In the genomic region with DNA sequence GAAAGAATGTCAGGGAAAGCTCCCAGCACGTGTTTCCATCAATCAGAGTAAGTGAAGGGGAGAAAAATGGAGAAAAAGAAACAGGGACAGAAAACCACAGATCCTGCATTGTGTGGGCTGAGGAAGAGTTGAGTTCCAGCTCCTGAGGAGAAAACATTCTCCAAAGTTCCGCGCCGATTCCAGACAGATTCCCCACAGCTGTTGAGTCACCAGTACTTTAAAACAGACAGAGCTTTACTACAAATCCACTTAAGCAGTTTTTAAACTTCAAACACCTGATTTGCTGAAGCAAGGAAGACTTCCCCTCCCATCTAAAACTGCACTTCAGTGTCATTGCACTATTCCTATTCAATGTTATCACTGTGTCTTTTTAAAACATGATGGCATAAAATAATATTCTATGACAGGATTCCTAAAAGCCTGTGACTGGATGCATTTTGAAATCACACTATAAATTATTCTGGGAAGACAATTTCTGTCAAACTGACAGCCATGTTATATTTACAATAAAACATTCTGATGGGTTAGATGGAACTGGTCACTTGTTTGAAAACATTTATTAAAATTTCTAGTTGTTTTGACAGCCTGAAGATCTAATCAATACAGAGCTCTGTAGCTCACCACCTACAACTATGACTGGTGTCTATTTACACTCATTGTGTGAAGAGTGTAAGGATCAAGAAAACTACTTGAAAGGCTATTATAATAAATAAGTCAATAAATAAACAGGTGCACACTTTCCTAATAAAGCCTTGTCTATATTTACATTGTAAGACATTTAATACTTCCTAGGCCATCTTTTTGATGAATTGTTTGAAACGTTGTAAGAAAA, we compare ENCODE assay signal across 10 cellular contexts. TPM values are rescaled to one million over a fixed set of nuclear protein-coding genes. Genes with fewer than 3 reads are reported as not detected.
DNase-seq lines count a peak whose midpoint lies in the region; ATAC-seq and TF ChIP-seq lines count a peak whose summit lies in the region.
"Had no signal": no experiment of that assay in that cellular context is flagged by ENCODE, and none has a peak within 500 bp of the region (broad histone marks: within the 10 kb centered on the region; RNA-seq: fewer than 3 reads in every experiment).

No MANE protein-coding gene starts in this region.

- DNase-seq in AG04450 (ENCODE audit: low read depth, low spot score) = peak; percentile 39
- peak; percentile 22 for DNase-seq in NCI-H510A (lab: John Stamatoyannopoulos, UW)
- no peak for DNase-seq in endothelial cell (ENCODE audit: low spot score)
- DNase-seq in neuronal stem cell (ENCODE audit: low spot score) = no peak
- DNase-seq in Calu3 = no peak
- DNase-seq in activated naive CD4-positive, alpha-beta T cell treated with anti-CD3 and anti-CD28 coated beads, Interleukin-2, amount 50 U/mL, for 72 hours (ENCODE audit: low spot score in 2 of 2) = no peak
- DNase-seq in activated CD4-positive, alpha-beta T cell treated with anti-CD3 and anti-CD28 coated beads, Interleukin-2, amount 50 U/mL, for 48 hours = no peak
- DNase-seq: activated CD4-positive, alpha-beta T cell treated with anti-CD3 and anti-CD28 coated beads, Interleukin-2, amount 10 ng/mL, durations not matched to agents 7 days and 5 days had no signal

- no peak overlapping the region for H2BK5ac ChIP-seq in neuronal stem cell (ENCODE audit: low read length)

- CTCF ChIA-PET in AG04450 (lab: Charles Lee) (interaction anchor here (1.0 to 1.3 kb wide), 2 partner anchors 132 to 204 kb away, joined by 3 to 5 read pairs; no protein-coding TSS in a partner anchor), Calu3 (lab: Charles Lee) (no interaction called here)

- no peak overlapping the region for H3K18ac ChIP-seq in neuronal stem cell (ENCODE audit: low read length)

- no peak overlapping the region for H2AFZ ChIP-seq in neuronal stem cell (ENCODE audit: low read length)

- H3K9ac ChIP-seq in neuronal stem cell (ENCODE audit: low read depth, low read length, poor library complexity) = no peak overlapping the region

- no TSS peak for BruUV-seq in Calu3 (replicated peaks; lab: Mats Ljungman, UMichigan)

- H3K27me3 ChIP-seq in AG04450 (ENCODE audit: control insufficient read depth, insufficient read depth, low read length) (no peaks in the 10 kb centered on the region), muscle layer of duodenum (ENCODE audit: low read depth, low read length) (no peaks in the 10 kb centered on the region), neuronal stem cell (ENCODE audit: control insufficient read depth in 3 of 3, insufficient read depth in 3 of 3, low read depth in 1 of 3, low read length in 3 of 3) (no peaks in the 10 kb centered on the region)

- H2AK5ac ChIP-seq in neuronal stem cell (ENCODE audit: low read depth, low read length) = no peak overlapping the region

- H3K27me3 Mint-ChIP-seq in endothelial cell (ENCODE audit: unreplicated experiment) = no peaks in the 10 kb centered on the region
- H3K27me3 Mint-ChIP-seq in Calu3 (ENCODE audit: unreplicated experiment) = no peaks in the 10 kb centered on the region

- H4K91ac ChIP-seq in neuronal stem cell (ENCODE audit: low read depth, low read length, poor library complexity) = no peak overlapping the region

- no peak for TF ChIP-seq CTCF in AG04450 (IDR thresholded peaks at IDR 0.05; ENCODE audit: low read depth, low read length)
- no peak for TF ChIP-seq CTCF in endothelial cell (IDR thresholded peaks at IDR 0.05; ENCODE audit: unreplicated experiment)
- no peak for TF ChIP-seq CTCF in Calu3 (IDR thresholded peaks at IDR 0.05; ENCODE audit: unreplicated experiment)

- H3K36me3 Mint-ChIP-seq in endothelial cell (ENCODE audit: low read depth, unreplicated experiment) (peaks cover 7% of the 10 kb centered on the region), Calu3 (ENCODE audit: insufficient read depth, unreplicated experiment) (no peaks in the 10 kb centered on the region)
- H3K36me3 Mint-ChIP-seq in activated naive CD4-positive, alpha-beta T cell treated with anti-CD3 and anti-CD28 coated beads, Interleukin-2, amount 50 U/mL, for 72 hours = no peaks in the 10 kb centered on the region

- H3K4me1 ChIP-seq in muscle layer of duodenum (ENCODE audit: control insufficient read depth in 1 of 2, insufficient read depth in 2 of 2, low read length in 2 of 2) (peaks cover 0 to 7% of the 10 kb centered on the region in 2 donors), neuronal stem cell (ENCODE audit: control insufficient read depth in 2 of 2, insufficient read depth in 1 of 2, low read depth in 1 of 2, low read length in 2 of 2) (peaks cover 3 to 16% of the 10 kb centered on the region in 2 donors)

- intact Hi-C loops in Calu3 (cut with micrococcal nuclease; ENCODE audit: unreplicated experiment) = no loop called here

- H3K4me3 ChIP-seq in AG04450 (ENCODE audit: low read depth, low read length) = peak overlapping the region; percentile 50
- H3K4me3 ChIP-seq in muscle layer of duodenum (ENCODE audit: low read depth in 1 of 2, low read length in 2 of 2) = peak overlapping the region; percentile 12 to 37
- no peak overlapping the region for H3K4me3 ChIP-seq in neuronal stem cell (ENCODE audit: low read length in 2 of 2)

- H3K79me1 ChIP-seq in neuronal stem cell (ENCODE audit: low read depth, low read length) = peaks cover 2% of the 10 kb centered on the region

- no peak overlapping the region for H3K14ac ChIP-seq in neuronal stem cell (ENCODE audit: low read length)

- H2BK15ac ChIP-seq in neuronal stem cell (ENCODE audit: low read length) = no peak overlapping the region

- H3K4me1 Mint-ChIP-seq in endothelial cell (ENCODE audit: unreplicated experiment) (peaks cover 17% of the 10 kb centered on the region), Calu3 (ENCODE audit: low read depth, unreplicated experiment) (no peaks in the 10 kb centered on the region)
- H3K4me1 Mint-ChIP-seq: activated CD4-positive, alpha-beta T cell treated with anti-CD3 and anti-CD28 coated beads, Interleukin-2, amount 10 ng/mL, durations not matched to agents 7 days and 5 days had no signal

- no CpG with 5 or more reads among the region's 5 CpGs for WGBS in neuronal stem cell (ENCODE audit: extremely low coverage in 2 of 2, insufficient read length in 2 of 2, insufficient replicate concordance in 1 of 2), 2 donors

- peak overlapping the region; percentile 13 for H3K27ac Mint-ChIP-seq in endothelial cell (ENCODE audit: unreplicated experiment)
- H3K27ac Mint-ChIP-seq in Calu3 (ENCODE audit: unreplicated experiment) = no peak overlapping the region
- no peak overlapping the region for H3K27ac Mint-ChIP-seq in activated naive CD4-positive, alpha-beta T cell treated with anti-CD3 and anti-CD28 coated beads, Interleukin-2, amount 50 U/mL, for 72 hours
- H3K27ac Mint-ChIP-seq: activated CD4-positive, alpha-beta T cell treated with anti-CD3 and anti-CD28 coated beads, Interleukin-2, amount 10 ng/mL, durations not matched to agents 7 days and 5 days had no signal

- H3K4ac ChIP-seq in neuronal stem cell (ENCODE audit: low read length) = no peak overlapping the region

- ATAC-seq in activated naive CD4-positive, alpha-beta T cell treated with anti-CD3 and anti-CD28 coated beads, Interleukin-2, amount 50 U/mL, for 72 hours = no peak

- POLR2A ChIA-PET in AG04450 (lab: Yijun Ruan, JAX) = no interaction called here

- H3K9me3 Mint-ChIP-seq in endothelial cell (ENCODE audit: unreplicated experiment) (no peaks in the 10 kb centered on the region), Calu3 (ENCODE audit: low read depth, unreplicated experiment) (no peaks in the 10 kb centered on the region)
- H3K9me3 Mint-ChIP-seq in activated naive CD4-positive, alpha-beta T cell treated with anti-CD3 and anti-CD28 coated beads, Interleukin-2, amount 50 U/mL, for 72 hours = peaks cover 5% of the 10 kb centered on the region in 2 donors
- H3K9me3 Mint-ChIP-seq: activated CD4-positive, alpha-beta T cell treated with anti-CD3 and anti-CD28 coated beads, Interleukin-2, amount 10 ng/mL, durations not matched to agents 7 days and 5 days had no signal

- H2BK120ac ChIP-seq in neuronal stem cell (ENCODE audit: low read depth, low read length) = no peak overlapping the region

- H3K27ac ChIP-seq in AG04450 (ENCODE audit: low read depth, low read length) (peak overlapping the region; percentile 47), muscle layer of duodenum (ENCODE audit: low read length) (peak overlapping the region; percentile 16), neuronal stem cell (replicated peaks; ENCODE audit: low read length) (no peak overlapping the region)
- H3K27ac ChIP-seq: C4-2B had no signal

- no peaks in the 10 kb centered on the region for H3K36me3 ChIP-seq in muscle layer of duodenum (ENCODE audit: control insufficient read depth in 1 of 2, insufficient read depth in 2 of 2, low read length in 2 of 2)
- H3K36me3 ChIP-seq in neuronal stem cell (replicated peaks in 1 of 2; ENCODE audit: control insufficient read depth in 2 of 2, insufficient read depth in 2 of 2, low read length in 2 of 2) = peaks cover 4 to 44% of the 10 kb centered on the region in 2 donors

- no peak overlapping the region for H2BK12ac ChIP-seq in neuronal stem cell (ENCODE audit: low read length)

- no peak overlapping the region for H3K4me2 ChIP-seq in neuronal stem cell (ENCODE audit: insufficient read depth, low read length, poor library complexity, severe bottlenecking)

- no peak overlapping the region for H3K23ac ChIP-seq in neuronal stem cell (ENCODE audit: low read depth, low read length, poor library complexity)

- no peak overlapping the region for H4K8ac ChIP-seq in neuronal stem cell (ENCODE audit: low read depth, low read length)

- H3K4me3 Mint-ChIP-seq in endothelial cell (ENCODE audit: unreplicated experiment) (no peak overlapping the region), Calu3 (ENCODE audit: low read depth, unreplicated experiment) (no peak overlapping the region)
- H3K4me3 Mint-ChIP-seq: activated CD4-positive, alpha-beta T cell treated with anti-CD3 and anti-CD28 coated beads, Interleukin-2, amount 10 ng/mL, durations not matched to agents 7 days and 5 days had no signal

- H3K9me3 ChIP-seq in AG04450 (ENCODE audit: control insufficient read depth, insufficient read depth, low read length) (no peaks in the 10 kb centered on the region), muscle layer of duodenum (ENCODE audit: control insufficient read depth in 1 of 2, low read length in 2 of 2) (no peaks in the 10 kb centered on the region), neuronal stem cell (replicated peaks in 1 of 2; ENCODE audit: control insufficient read depth in 2 of 2, insufficient read depth in 1 of 2, low read depth in 1 of 2, low read length in 2 of 2) (peaks cover 0 to 6% of the 10 kb centered on the region in 2 donors)

RNA-seq across cellular contexts. Expression of a gene that starts 40.9 kb away (rescaled TPM):
- 41.4 and 47.3 TPM in 2 replicates for polyA plus RNA-seq in AG04450 (2011; rRNA removed)
- 144 and 155 TPM in 2 replicates for polyA minus RNA-seq in AG04450 (2011; rRNA and poly(A)+ RNA removed)
- 175 TPM for total RNA-seq in endothelial cell (ENCODE audit: unreplicated experiment)
- polyA plus RNA-seq in neuronal stem cell (2013, experiment 1 of 2) = 80.5 TPM
- polyA plus RNA-seq in neuronal stem cell (2013, experiment 2 of 2) = 84.7 TPM
- total RNA-seq in Calu3 (2022) = 0.21 and 0.37 TPM in 2 replicates
- total RNA-seq in activated naive CD4-positive, alpha-beta T cell treated with anti-CD3 and anti-CD28 coated beads, Interleukin-2, amount 50 U/mL, for 72 hours = 1 to 10 TPM in 1 of 2 donors, under 1 TPM in 1; 0.46 to 1.6 TPM

Comparison
In these comparisons a context has a peak if more than half of its experiments do, and no peak if none do; other contexts are left out.
1. DNase-seq: peak in AG04450 (single experiment) and NCI-H510A (single experiment); none in endothelial cell (single experiment), neuronal stem cell (single experiment), Calu3 (single experiment), activated naive CD4-positive, alpha-beta T cell treated with anti-CD3 and anti-CD28 coated beads, Interleukin-2, amount 50 U/mL, for 72 hours (0 of 2) and activated CD4-positive, alpha-beta T cell treated with anti-CD3 and anti-CD28 coated beads, Interleukin-2, amount 50 U/mL, for 48 hours (0 of 2).
2. H3K4me3 ChIP-seq: peak in AG04450 (single experiment) and muscle layer of duodenum (2 of 2); none in neuronal stem cell (0 of 2).
3. RNA of a gene that starts 40.9 kb away (total RNA-seq): 175 TPM in endothelial cell (single experiment); 0.46 to 1.6 TPM in activated naive CD4-positive, alpha-beta T cell treated with anti-CD3 and anti-CD28 coated beads, Interleukin-2, amount 50 U/mL, for 72 hours and 0.21 to 0.37 TPM in Calu3; every median in the first group is over 10 times any median in the second.